ENCODE assay signal across 2 cellular contexts in the genomic region with DNA sequence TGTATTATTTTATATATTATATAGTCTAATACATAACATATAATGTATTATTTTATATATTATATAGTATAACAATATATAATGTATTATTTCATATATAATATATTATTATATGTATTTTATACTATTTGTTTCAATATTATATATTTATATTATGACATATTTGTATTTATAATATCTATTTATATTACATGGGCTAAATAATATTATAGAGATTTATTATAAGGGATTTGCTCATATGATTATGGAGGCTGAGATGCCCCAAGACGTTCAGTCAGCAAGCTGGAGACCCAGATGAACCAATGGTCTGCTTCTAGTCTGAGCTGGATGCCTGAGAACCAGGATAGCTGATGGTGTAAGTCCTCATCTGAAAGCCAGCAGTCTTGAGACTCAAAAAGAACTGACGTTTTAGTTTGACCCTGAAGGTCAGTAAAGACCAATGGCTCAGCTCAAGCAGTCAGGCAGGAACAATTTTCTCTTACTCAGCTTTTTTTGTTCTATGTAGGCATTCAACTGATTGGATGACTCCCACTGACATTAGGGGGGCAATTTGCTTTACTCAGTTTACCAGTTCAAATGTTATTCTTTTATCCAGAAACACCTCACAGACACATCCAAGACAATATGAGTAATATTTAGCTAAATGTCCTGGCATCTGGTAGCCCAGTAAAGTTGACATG.
TF ChIP-seq lines count a peak whose summit lies in the region.

No MANE protein-coding gene starts in this region.

TF ChIP-seq in HepG2, 621 proteins besides CTCF, POLR2A, EP300 and RAD21:
- TF ChIP-seq SIX1 (CRISPR knock-in tag; IDR thresholded peaks at IDR 0.05; ENCODE audit: borderline replicate concordance): no peak
- peak; percentile 46 to 80; a peak in 3 of 4 replicates for TF ChIP-seq MAFK (conservative IDR thresholded peaks at IDR 0.05 in 1 of 2, IDR thresholded peaks at IDR 0.05 in 1 of 2; ENCODE audit: low read length in 2 of 2)
- peak; percentile 73 for TF ChIP-seq MAFF (IDR thresholded peaks at IDR 0.05; ENCODE audit: low read depth, low read length)

TF ChIP-seq in IMR-90, 13 proteins besides CTCF, POLR2A, EP300 and RAD21:
- TF ChIP-seq MAFK (IDR thresholded peaks at IDR 0.05; ENCODE audit: low read depth, low read length): peak; percentile 63
- TF ChIP-seq, protein P1, sequence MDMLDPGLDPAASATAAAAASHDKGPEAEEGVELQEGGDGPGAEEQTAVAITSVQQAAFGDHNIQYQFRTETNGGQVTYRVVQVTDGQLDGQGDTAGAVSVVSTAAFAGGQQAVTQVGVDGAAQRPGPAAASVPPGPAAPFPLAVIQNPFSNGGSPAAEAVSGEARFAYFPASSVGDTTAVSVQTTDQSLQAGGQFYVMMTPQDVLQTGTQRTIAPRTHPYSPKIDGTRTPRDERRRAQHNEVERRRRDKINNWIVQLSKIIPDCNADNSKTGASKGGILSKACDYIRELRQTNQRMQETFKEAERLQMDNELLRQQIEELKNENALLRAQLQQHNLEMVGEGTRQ (IDR thresholded peaks at IDR 0.05; ENCODE audit: low read depth, low read length): no peak
